ENCODE assay signal across 8 cellular contexts in the genomic region with DNA sequence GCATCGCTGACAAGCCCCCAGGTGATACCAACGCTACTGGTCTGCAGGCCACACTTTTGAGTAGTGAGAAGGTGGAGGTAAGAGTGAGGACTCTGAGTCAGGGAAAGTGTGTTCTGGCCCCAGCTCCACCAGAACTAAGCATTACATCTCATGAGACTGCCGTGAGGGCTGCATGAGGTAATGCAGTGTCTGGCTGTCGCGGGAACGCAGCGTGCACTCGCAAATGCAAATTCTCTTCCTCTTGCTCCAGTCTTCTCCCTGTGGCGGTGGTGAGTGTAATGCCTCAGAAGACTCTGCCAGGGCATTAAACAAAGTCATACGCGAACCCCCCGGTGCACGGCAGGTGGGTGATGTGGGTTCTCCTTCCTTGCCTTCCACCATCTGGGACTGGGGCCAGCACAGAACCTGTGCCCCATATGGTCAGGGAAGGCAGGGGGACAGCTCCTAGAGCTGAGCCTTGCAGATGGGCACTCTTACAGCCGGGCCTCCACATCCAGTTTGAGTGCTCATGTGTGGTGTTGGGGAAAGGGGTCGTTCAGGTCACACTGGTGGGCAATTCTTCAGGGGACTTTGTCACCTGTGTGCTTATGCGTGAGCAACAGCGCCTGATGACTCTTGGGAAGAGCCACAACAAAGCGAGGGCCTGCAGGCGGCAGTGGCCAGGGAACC.
A peak's percentile ranks its signal among the peaks of the same experiment; 100 is the strongest.
DNase-seq lines count a peak whose midpoint lies in the region; ATAC-seq and TF ChIP-seq lines count a peak whose summit lies in the region.

No MANE protein-coding gene starts in this region.

- H3K4me3 ChIP-seq in esophagus muscularis mucosa, result no peak overlapping the region

- TF ChIP-seq POLR2A in esophagus muscularis mucosa (IDR thresholded peaks at IDR 0.05; ENCODE audit: low read depth), result no peak

- DNase-seq in Daoy (ENCODE audit: low read depth) (peak; percentile 30), GM19238 (ENCODE audit: insufficient read length, low spot score) (peak; percentile 44), glomerular visceral epithelial cell (ENCODE audit: extremely low spot score) (peak; percentile 40), DMS153 treated with DMSO at 0.1 percent for 48 hours (lab: John Stamatoyannopoulos, UW; ENCODE audit: unreplicated experiment) (no peak), esophagus muscularis mucosa (ENCODE audit: extremely low spot score) (no peak), NCI-H1417 (lab: John Stamatoyannopoulos, UW) (no peak)
- DNase-seq in activated CD4-positive, alpha-beta T cell treated with anti-CD3 and anti-CD28 coated beads, Interleukin-2, amount 10 ng/mL, durations not matched to agents 24 days and 14 days, result no peak

- 95% methylated on average over 12 of the region's 19 CpGs for WGBS in esophagus muscularis mucosa

- no peak for TF ChIP-seq CTCF in esophagus muscularis mucosa (IDR thresholded peaks at IDR 0.05)

- no peaks in the 10 kb centered on the region for H3K9me3 Mint-ChIP-seq in activated CD4-positive, alpha-beta T cell treated with anti-CD3 and anti-CD28 coated beads, Interleukin-2, amount 10 ng/mL, durations not matched to agents 24 days and 14 days

- H3K9me3 ChIP-seq in esophagus muscularis mucosa, result no peaks in the 10 kb centered on the region

- no peaks in the 10 kb centered on the region for H3K36me3 Mint-ChIP-seq in activated CD4-positive, alpha-beta T cell treated with anti-CD3 and anti-CD28 coated beads, Interleukin-2, amount 10 ng/mL, durations not matched to agents 24 days and 14 days (ENCODE audit: low read depth)

- intact Hi-C loops in activated CD4-positive, alpha-beta T cell treated with anti-CD3 and anti-CD28 coated beads, Interleukin-2, amount 10 ng/mL, durations not matched to agents 24 days and 14 days (cut with micrococcal nuclease), result no loop called here
- intact Hi-C loops in esophagus muscularis mucosa (cut with DNase I), result no loop called here

- no peaks in the 10 kb centered on the region for H3K36me3 ChIP-seq in esophagus muscularis mucosa

- H3K27me3 ChIP-seq in esophagus muscularis mucosa, result no peaks in the 10 kb centered on the region

- ATAC-seq in HG03175 (IDR thresholded peaks at IDR 0.05; ENCODE audit: unreplicated experiment), result peak; percentile 59

- H3K4me3 Mint-ChIP-seq in activated CD4-positive, alpha-beta T cell treated with anti-CD3 and anti-CD28 coated beads, Interleukin-2, amount 10 ng/mL, durations not matched to agents 24 days and 14 days, result no peak overlapping the region

- no peak for TF ChIP-seq EP300 in esophagus muscularis mucosa (IDR thresholded peaks at IDR 0.05)

- H3K27ac Mint-ChIP-seq in activated CD4-positive, alpha-beta T cell treated with anti-CD3 and anti-CD28 coated beads, Interleukin-2, amount 10 ng/mL, durations not matched to agents 24 days and 14 days, result no peak overlapping the region

- peaks cover 4% of the 10 kb centered on the region for H3K4me1 Mint-ChIP-seq in activated CD4-positive, alpha-beta T cell treated with anti-CD3 and anti-CD28 coated beads, Interleukin-2, amount 10 ng/mL, durations not matched to agents 24 days and 14 days

- peaks cover 3% of the 10 kb centered on the region for H3K27me3 Mint-ChIP-seq in activated CD4-positive, alpha-beta T cell treated with anti-CD3 and anti-CD28 coated beads, Interleukin-2, amount 10 ng/mL, durations not matched to agents 24 days and 14 days

- H3K4me1 ChIP-seq in esophagus muscularis mucosa, result peaks cover 0 to 4% (median 0%) of the 10 kb centered on the region in 4 donors

- H3K27ac ChIP-seq in esophagus muscularis mucosa (replicated peaks in 1 of 4), result no peak overlapping the region

Comparison
In these comparisons a context has a peak if more than half of its experiments do, and no peak if none do; other contexts are left out.
1. DNase-seq: peak in Daoy (single experiment), GM19238 (single experiment) and glomerular visceral epithelial cell (single experiment); none in DMS153 treated with DMSO at 0.1 percent for 48 hours (single experiment), activated CD4-positive, alpha-beta T cell treated with anti-CD3 and anti-CD28 coated beads, Interleukin-2, amount 10 ng/mL, durations not matched to agents 24 days and 14 days (single experiment), esophagus muscularis mucosa (single experiment) and NCI-H1417 (0 of 3).